35 cellular contexts compared by ENCODE assay signal in genomic region chr6:38393986-38394385, GRCh38.
"Had no signal": no experiment of that assay in that cellular context is flagged by ENCODE, and none has a peak within 500 bp of the region (broad histone marks: within the 10 kb centered on the region; RNA-seq: fewer than 3 reads in every experiment).

No MANE protein-coding gene starts in this region.

- H3K4me2 ChIP-seq: SK-N-SH had no signal

- H3K4me1 ChIP-seq: Peyer's patch, SJSA1 had no signal

- H3K27ac Mint-ChIP-seq: activated CD4-positive, alpha-beta memory T cell treated with anti-CD3 and anti-CD28 coated beads for 36 hours; activated T-cell treated with anti-CD3 and anti-CD28 coated beads, Interleukin-2, amount 50 U/mL, for 72 hours; activated T-helper 17 cell treated with anti-CD3 and anti-CD28 coated beads, Interleukin-2, amount 50 U/mL, for 72 hours; T-helper 1 cell treated with Interleukin-12 subunit alpha and Interleukin-12 subunit beta and Interleukin-4 antibody, amounts not matched to agents 30 μg/mL and 1 μg/mL, for 36 hours; T-helper 2 cell treated with Interferon-gamma antibody and Interleukin-4, amounts not matched to agents 5 μg/mL and 100 μg/mL, for 36 hours; WTC11 had no signal

- ATAC-seq: activated naive CD4-positive, alpha-beta T cell treated with anti-CD3 and anti-CD28 coated beads, Interleukin-2, amount 50 U/mL, for 72 hours; activated T-cell treated with anti-CD3 and anti-CD28 coated beads, Interleukin-2, amount 50 U/mL, for 72 hours; activated T-helper 17 cell treated with anti-CD3 and anti-CD28 coated beads, Interleukin-2, amount 50 U/mL, for 72 hours; K562; PC-3; WTC11 had no signal

- FAIRE-seq: K562 had no signal

- H3K4me1 Mint-ChIP-seq: activated T-helper 17 cell treated with anti-CD3 and anti-CD28 coated beads, Interleukin-2, amount 50 U/mL, for 72 hours had no signal

- H3K9me3 Mint-ChIP-seq: activated CD4-positive, alpha-beta memory T cell treated with anti-CD3 and anti-CD28 coated beads for 36 hours; activated T-cell treated with anti-CD3 and anti-CD28 coated beads, Interleukin-2, amount 50 U/mL, for 72 hours; activated T-helper 17 cell treated with anti-CD3 and anti-CD28 coated beads, Interleukin-2, amount 50 U/mL, for 72 hours; T-helper 1 cell treated with Interleukin-12 subunit alpha and Interleukin-12 subunit beta and Interleukin-4 antibody, amounts not matched to agents 30 μg/mL and 1 μg/mL, for 36 hours; T-helper 2 cell treated with Interferon-gamma antibody and Interleukin-4, amounts not matched to agents 5 μg/mL and 100 μg/mL, for 36 hours had no signal

- H3K4me3 ChIP-seq: adrenal gland, K562, MG63, Peyer's patch, SJSA1 had no signal

- H3K27me3 ChIP-seq: adrenal gland, MG63, Peyer's patch, SJSA1 had no signal

- DNase-seq: activated CD4-positive, alpha-beta memory T cell treated with anti-CD3 and anti-CD28 coated beads for 36 hours; activated CD4-positive, alpha-beta T cell treated with anti-CD3 and anti-CD28 coated beads for 4 hours; activated CD4-positive, alpha-beta T cell treated with anti-CD3 and anti-CD28 coated beads, Interleukin-2, amount 50 U/mL, for 1 hour; activated CD4-positive, CD25-positive, alpha-beta regulatory T cell treated with anti-CD3 and anti-CD28 coated beads, Interleukin-2, amount 50 U/mL, for 72 hours; activated effector memory CD4-positive, alpha-beta T cell treated with anti-CD3 and anti-CD28 coated beads, Interleukin-2, amount 50 U/mL, for 16 hours; activated naive CD4-positive, alpha-beta T cell treated with Interleukin-2 at 50 U/mL for 16 hours; activated T-cell treated with anti-CD3 and anti-CD28 coated beads, Interleukin-2, amount 50 U/mL, for 1 hour; activated T-cell treated with anti-CD3 and anti-CD28 coated beads, Interleukin-2, amount 50 U/mL, for 72 hours; adrenal gland; central memory CD4-positive, alpha-beta T cell; MG63; NCI-H1092 treated with DMSO at 0.1 percent for 48 hours; NCI-H1417; NCI-H146; NCI-H187; NCI-H2029 treated with DMSO at 0.1 percent for 48 hours; NCI-H2107; NCI-H2171; NCI-H510A; NCI-H526; NCI-H748 treated with DMSO at 0.1 percent for 48 hours; NK-92 treated with Interleukin-12 subunit alpha and Interleukin-12 subunit beta, amount 100 ng/mL, for 24 hours; PC-3; Peyer's patch; RPMI8226; SHP77 treated with DMSO at 0.1 percent for 48 hours; SK-N-SH had no signal

- H3K27me3 Mint-ChIP-seq: activated CD4-positive, alpha-beta memory T cell treated with anti-CD3 and anti-CD28 coated beads for 36 hours; activated T-helper 17 cell treated with anti-CD3 and anti-CD28 coated beads, Interleukin-2, amount 50 U/mL, for 72 hours; brain had no signal

- H3K36me3 ChIP-seq: adrenal gland, MG63, Peyer's patch, SJSA1 had no signal

- H3K9me3 ChIP-seq: adrenal gland, MG63, Peyer's patch, SJSA1, SK-N-SH had no signal

- H3K9ac ChIP-seq: SK-N-SH had no signal

- H3K27ac ChIP-seq: adrenal gland, Peyer's patch, SJSA1 had no signal

- H3K4me3 Mint-ChIP-seq: activated CD4-positive, alpha-beta memory T cell treated with anti-CD3 and anti-CD28 coated beads for 36 hours; activated T-cell treated with anti-CD3 and anti-CD28 coated beads, Interleukin-2, amount 50 U/mL, for 72 hours; activated T-helper 17 cell treated with anti-CD3 and anti-CD28 coated beads, Interleukin-2, amount 50 U/mL, for 72 hours; brain; T-helper 1 cell treated with Interleukin-12 subunit alpha and Interleukin-12 subunit beta and Interleukin-4 antibody, amounts not matched to agents 30 μg/mL and 1 μg/mL, for 36 hours; T-helper 2 cell treated with Interferon-gamma antibody and Interleukin-4, amounts not matched to agents 5 μg/mL and 100 μg/mL, for 36 hours; WTC11 had no signal

- H3K36me3 Mint-ChIP-seq: activated CD4-positive, alpha-beta memory T cell treated with anti-CD3 and anti-CD28 coated beads for 36 hours; brain; WTC11 had no signal
